8 cellular contexts compared by ENCODE assay signal in genomic region chr4:174283507-174284180, GRCh38. TPM values are rescaled to one million over a fixed set of nuclear protein-coding genes. Genes with fewer than 3 reads are reported as not detected.
A peak's percentile ranks its signal among the peaks of the same experiment; 100 is the strongest.
DNase-seq lines count a peak whose midpoint lies in the region; ATAC-seq and TF ChIP-seq lines count a peak whose summit lies in the region.

Gene CEP44 (plus strand): TSS chr4:174283911. CDS start chr4:174299122, 15,211 bp downstream.
Gene FBXO8 (minus strand): TSS chr4:174283667. CDS start chr4:174263092, 20,575 bp downstream.

- H3K27me3 ChIP-seq in adipocyte (replicated peaks; ENCODE audit: control insufficient read depth, insufficient read depth, low read length) = no peaks in the 10 kb centered on the region
- H3K27me3 ChIP-seq in heart right ventricle = no peaks in the 10 kb centered on the region

- H3K27me3 Mint-ChIP-seq in type B pancreatic cell = no peaks in the 10 kb centered on the region

- H3K27ac ChIP-seq in heart right ventricle = peak within 1 kb of the TSS; percentile 95 to 98 (median 96)

- peaks cover 14% of the 10 kb centered on the region for H3K4me1 Mint-ChIP-seq in type B pancreatic cell (ENCODE audit: unreplicated experiment)

- intact Hi-C loops in heart right ventricle (cut with DNase I) (no loop called here), posterior cingulate gyrus (cut with DNase I) (no loop called here)

- H3K9me3 ChIP-seq in adipocyte (ENCODE audit: control insufficient read depth, low read length) = peaks cover 8% of the 10 kb centered on the region
- peaks cover 0 to 9% (median 0%) of the 10 kb centered on the region in 11 donors for H3K9me3 ChIP-seq in heart right ventricle

- TF ChIP-seq CTCF in GM10266 (IDR thresholded peaks at IDR 0.05; ENCODE audit: control insufficient read depth, insufficient read depth, low read depth, missing control alignments) = no peak
- TF ChIP-seq CTCF in heart right ventricle (IDR thresholded peaks at IDR 0.05) = no peak
- TF ChIP-seq CTCF in type B pancreatic cell (conservative IDR thresholded peaks at IDR 0.05) = no peak

- WGBS in heart right ventricle, 2 donors = 0 to 1% methylated on average over 39 of the region's 39 CpGs

- H3K4me3 Mint-ChIP-seq in type B pancreatic cell = peak within 1 kb of the TSS; percentile 100

- H3K36me3 Mint-ChIP-seq in type B pancreatic cell = peaks cover 17% of the 10 kb centered on the region

- no peaks in the 10 kb centered on the region for H3K9me3 Mint-ChIP-seq in type B pancreatic cell

- ATAC-seq in HG02588 (IDR thresholded peaks at IDR 0.05; ENCODE audit: unreplicated experiment) (peak; percentile 61), heart right ventricle (peak; percentile 85 to 94 (median 90))

- H3K27ac Mint-ChIP-seq in type B pancreatic cell = peak within 1 kb of the TSS; percentile 100

- H3K9ac ChIP-seq in adipocyte (ENCODE audit: low read length) = peak within 1 kb of the TSS; percentile 99

- H3K4me1 ChIP-seq in adipocyte (ENCODE audit: control insufficient read depth, insufficient read depth, low read length) = peaks cover 27% of the 10 kb centered on the region
- peaks cover 5 to 49% (median 43%) of the 10 kb centered on the region in 9 donors for H3K4me1 ChIP-seq in heart right ventricle

- H3K36me3 ChIP-seq in adipocyte (ENCODE audit: control insufficient read depth, insufficient read depth, low read length, severe bottlenecking) = no peaks in the 10 kb centered on the region
- peaks cover 0 to 12% (median 0%) of the 10 kb centered on the region in 9 donors for H3K36me3 ChIP-seq in heart right ventricle

- H3K4me3 ChIP-seq in adipocyte (ENCODE audit: low read length) (peak within 1 kb of the TSS; percentile 97), heart right ventricle (peak within 1 kb of the TSS; percentile 69 to 91 (median 83))

- peak; percentile 54 for DNase-seq in GM10266 (ENCODE audit: extremely low spot score)
- peak; percentile 49 for DNase-seq in NCI-H1048 (lab: John Stamatoyannopoulos, UW)
- peak; percentile 57 for DNase-seq in T follicular helper cell (ENCODE audit: low read depth)
- DNase-seq in adipocyte (ENCODE audit: low read depth) = peak; percentile 92
- DNase-seq in heart right ventricle = peak; percentile 55 to 68
- peak; percentile 59 to 95 (median 72) for DNase-seq in posterior cingulate gyrus
- DNase-seq in type B pancreatic cell (ENCODE audit: extremely low spot score, unreplicated experiment) = peak; percentile 76

RNA-seq across cellular contexts. Expression of gene CEP44, which starts in this region (rescaled TPM):
- 10 to 100 TPM in 9 of 10 donors, 1 to 10 TPM in 1; 8.9 to 16.1 (median 12.4) TPM for total RNA-seq in heart right ventricle
- polyA plus RNA-seq in heart right ventricle = 10 to 100 TPM in 1 of 2 donors, 1 to 10 TPM in 1; 3.9 to 12.9 TPM
- total RNA-seq in type B pancreatic cell (ENCODE audit: low replicate concordance) = 15.2 and 19.1 TPM in 2 replicates

RNA-seq across cellular contexts. Expression of gene FBXO8, which starts in this region (rescaled TPM):
- total RNA-seq in heart right ventricle (10 to 100 TPM; 22.2 to 40.0 (median 29.4) TPM), type B pancreatic cell (ENCODE audit: low replicate concordance) (17.7 and 25.1 TPM in 2 replicates)
- polyA plus RNA-seq in heart right ventricle = 10 to 100 TPM; 18.3 to 19.1 TPM

Comparison
In these comparisons a context has a peak if more than half of its experiments do, and no peak if none do; other contexts are left out.
1. Peak in every context shown above with its lines: DNase-seq, ATAC-seq, H3K4me3 ChIP-seq and H3K27ac ChIP-seq.